In the genomic region with DNA sequence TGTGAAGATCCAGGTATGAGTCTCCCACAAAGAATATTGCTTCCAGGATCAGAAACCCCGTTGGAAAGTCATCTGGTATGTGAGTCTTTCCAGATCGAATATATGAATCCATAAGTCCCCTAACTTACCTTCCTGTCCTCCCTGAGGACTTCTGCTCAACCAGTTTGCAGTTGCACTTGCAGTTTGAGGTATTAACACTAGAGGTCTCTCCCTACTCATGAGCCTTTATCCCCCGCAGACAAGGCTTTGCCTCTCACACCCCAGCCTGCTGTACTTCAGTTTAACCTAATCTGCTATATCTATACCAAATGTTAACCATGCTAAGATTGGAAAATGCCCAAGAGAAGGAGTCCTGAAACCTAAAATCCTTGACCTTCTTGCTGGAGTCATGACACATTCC, we compare ENCODE assay signal across 10 cellular contexts.
A peak's percentile ranks its signal among the peaks of the same experiment; 100 is the strongest.
DNase-seq lines count a peak whose midpoint lies in the region; ATAC-seq and TF ChIP-seq lines count a peak whose summit lies in the region.
"Had no signal": no experiment of that assay in that cellular context is flagged by ENCODE, and none has a peak within 500 bp of the region (broad histone marks: within the 10 kb centered on the region; RNA-seq: fewer than 3 reads in every experiment).

No MANE protein-coding gene starts in this region.

- no peak overlapping the region for H3K4me3 ChIP-seq in adrenal gland

- no peaks in the 10 kb centered on the region for H3K9me3 Mint-ChIP-seq in neural crest cell
- peaks cover 4% of the 10 kb centered on the region for H3K9me3 Mint-ChIP-seq in activated CD8-positive, alpha-beta T cell treated with anti-CD3 and anti-CD28 coated beads, Interleukin-2, amount 10 ng/mL, durations not matched to agents 7 days and 5 days (ENCODE audit: insufficient read depth)
- peaks cover 7% of the 10 kb centered on the region for H3K9me3 Mint-ChIP-seq in activated naive CD8-positive, alpha-beta T cell treated with anti-CD3 and anti-CD28 coated beads, Interleukin-2, amount 50 U/mL, for 24 hours

- peaks cover 0 to 5% of the 10 kb centered on the region in 2 donors for H3K4me1 ChIP-seq in adrenal gland (replicated peaks in 1 of 2)

- TF ChIP-seq POLR2A in adrenal gland (IDR thresholded peaks at IDR 0.05) = no peak

- no peak overlapping the region for H3K27ac Mint-ChIP-seq in neural crest cell (ENCODE audit: unreplicated experiment)
- H3K27ac Mint-ChIP-seq in activated CD8-positive, alpha-beta T cell treated with anti-CD3 and anti-CD28 coated beads, Interleukin-2, amount 10 ng/mL, durations not matched to agents 7 days and 5 days = no peak overlapping the region
- no peak overlapping the region for H3K27ac Mint-ChIP-seq in activated naive CD8-positive, alpha-beta T cell treated with anti-CD3 and anti-CD28 coated beads, Interleukin-2, amount 50 U/mL, for 24 hours

- POLR2A ChIA-PET in activated CD8-positive, alpha-beta T cell treated with anti-CD3 and anti-CD28 coated beads, Interleukin-2, amount 10 ng/mL, durations not matched to agents 7 days and 5 days (lab: Charles Lee) = no interaction called here

- 59 to 75% (median 69%) methylated on average over 3 of the region's 3 CpGs for WGBS in adrenal gland, 4 donors

- no peaks in the 10 kb centered on the region for H3K36me3 Mint-ChIP-seq in neural crest cell (ENCODE audit: low read depth)
- H3K36me3 Mint-ChIP-seq in activated CD8-positive, alpha-beta T cell treated with anti-CD3 and anti-CD28 coated beads, Interleukin-2, amount 10 ng/mL, durations not matched to agents 7 days and 5 days (ENCODE audit: low read depth) = no peaks in the 10 kb centered on the region
- no peaks in the 10 kb centered on the region for H3K36me3 Mint-ChIP-seq in activated naive CD8-positive, alpha-beta T cell treated with anti-CD3 and anti-CD28 coated beads, Interleukin-2, amount 50 U/mL, for 24 hours (ENCODE audit: low read depth)

- intact Hi-C loops in adrenal gland (cut with DNase I) = no loop called here

- no peak overlapping the region for H3K27ac ChIP-seq in adrenal gland

- ATAC-seq in activated CD8-positive, alpha-beta T cell treated with anti-CD3 and anti-CD28 coated beads, Interleukin-2, amount 10 ng/mL, durations not matched to agents 7 days and 5 days = no peak
- no peak for ATAC-seq in activated naive CD8-positive, alpha-beta T cell treated with anti-CD3 and anti-CD28 coated beads, Interleukin-2, amount 50 U/mL, for 24 hours
- ATAC-seq in stimulated activated naive CD8-positive, alpha-beta T cell treated with anti-CD3 and anti-CD28 coated beads, Interleukin-15, Interleukin-2, amounts not matched to agents 100 U/mL and 50 U/mL, for 24 hours = no peak

- CTCF ChIA-PET in activated CD8-positive, alpha-beta T cell treated with anti-CD3 and anti-CD28 coated beads, Interleukin-2, amount 10 ng/mL, durations not matched to agents 7 days and 5 days (lab: Charles Lee) = no interaction called here

- TF ChIP-seq CTCF in GM10266 (IDR thresholded peaks at IDR 0.05; ENCODE audit: control insufficient read depth, insufficient read depth, low read depth, missing control alignments) (peak; percentile 15), adrenal gland (IDR thresholded peaks at IDR 0.05) (peak in 4 of 6 experiments; percentile 14 to 32 (median 30)), neural crest cell (conservative IDR thresholded peaks at IDR 0.05) (peak; percentile 55)

- no peaks in the 10 kb centered on the region for H3K9me3 ChIP-seq in adrenal gland (replicated peaks in 1 of 3)

- H3K4me3 Mint-ChIP-seq in neural crest cell = no peak overlapping the region
- no peak overlapping the region for H3K4me3 Mint-ChIP-seq in activated CD8-positive, alpha-beta T cell treated with anti-CD3 and anti-CD28 coated beads, Interleukin-2, amount 10 ng/mL, durations not matched to agents 7 days and 5 days
- no peak overlapping the region for H3K4me3 Mint-ChIP-seq in activated naive CD8-positive, alpha-beta T cell treated with anti-CD3 and anti-CD28 coated beads, Interleukin-2, amount 50 U/mL, for 24 hours

- H3K27me3 Mint-ChIP-seq in neural crest cell (ENCODE audit: low read depth) = no peaks in the 10 kb centered on the region
- H3K27me3 Mint-ChIP-seq in activated CD8-positive, alpha-beta T cell treated with anti-CD3 and anti-CD28 coated beads, Interleukin-2, amount 10 ng/mL, durations not matched to agents 7 days and 5 days (ENCODE audit: low read depth) = no peaks in the 10 kb centered on the region
- no peaks in the 10 kb centered on the region for H3K27me3 Mint-ChIP-seq in activated naive CD8-positive, alpha-beta T cell treated with anti-CD3 and anti-CD28 coated beads, Interleukin-2, amount 50 U/mL, for 24 hours

- H3K36me3 ChIP-seq in adrenal gland (replicated peaks in 1 of 2) = no peaks in the 10 kb centered on the region

- no peak for DNase-seq in GM10266 (ENCODE audit: extremely low spot score)
- DNase-seq in HuH-7.5 (ENCODE audit: low spot score) = peak; percentile 1
- no peak for DNase-seq in adrenal gland
- no peak for DNase-seq in neural crest cell (ENCODE audit: low read depth, low spot score)
- no peak for DNase-seq in activated CD8-positive, alpha-beta T cell treated with anti-CD3 and anti-CD28 coated beads, Interleukin-2, amount 10 ng/mL, durations not matched to agents 7 days and 5 days
- DNase-seq in activated naive CD8-positive, alpha-beta T cell treated with anti-CD3 and anti-CD28 coated beads, Interleukin-2, amount 50 U/mL, for 24 hours = no peak
- no peak for DNase-seq in stimulated activated naive CD8-positive, alpha-beta T cell treated with anti-CD3 and anti-CD28 coated beads, Interleukin-15, Interleukin-2, amounts not matched to agents 100 U/mL and 50 U/mL, for 24 hours
- DNase-seq: activated CD4-positive, alpha-beta T cell treated with anti-CD3 and anti-CD28 coated beads for 4 hours; activated gamma-delta T cell treated with Interleukin-2 at 50 U/mL for 16 hours; Kasumi-1 had no signal

- H3K4me1 Mint-ChIP-seq in neural crest cell = peaks cover 15% of the 10 kb centered on the region
- no peaks in the 10 kb centered on the region for H3K4me1 Mint-ChIP-seq in activated CD8-positive, alpha-beta T cell treated with anti-CD3 and anti-CD28 coated beads, Interleukin-2, amount 10 ng/mL, durations not matched to agents 7 days and 5 days (ENCODE audit: low read depth)
- no peaks in the 10 kb centered on the region for H3K4me1 Mint-ChIP-seq in activated naive CD8-positive, alpha-beta T cell treated with anti-CD3 and anti-CD28 coated beads, Interleukin-2, amount 50 U/mL, for 24 hours

- H3K27me3 ChIP-seq in adrenal gland = no peaks in the 10 kb centered on the region
